In genomic region chr2:172095905-172096660, GRCh38 we compare ENCODE assay signal across 8 cellular contexts. TPM values are rescaled to one million over a fixed set of nuclear protein-coding genes. Genes with fewer than 3 reads are reported as not detected.
A peak's percentile ranks its signal among the peaks of the same experiment; 100 is the strongest.
DNase-seq lines count a peak whose midpoint lies in the region; ATAC-seq and TF ChIP-seq lines count a peak whose summit lies in the region.

No MANE protein-coding gene starts in this region.

- peaks cover 28 to 100% (median 100%) of the 10 kb centered on the region in 45 donors for H3K27me3 ChIP-seq in dorsolateral prefrontal cortex

- intact Hi-C loops in dorsolateral prefrontal cortex (cut with DNase I), result loop anchor here in 1 of 2 donors (5.0 kb wide), 1 partner anchor 94 kb away; no protein-coding TSS in a partner anchor
- intact Hi-C loops in posterior vena cava (cut with DNase I), result no loop called here

- no peak for TF ChIP-seq CTCF in dorsolateral prefrontal cortex (IDR thresholded peaks at IDR 0.05 in 54 of 56, conservative IDR thresholded peaks at IDR 0.05 in 2 of 56; ENCODE audit: low read depth in 1 of 56, partially characterized antibody in 56 of 56)

- peak overlapping the region in 57 of 59 donors; percentile 8 to 73 (median 44) for H3K4me3 ChIP-seq in dorsolateral prefrontal cortex

- ATAC-seq in HG03439 (IDR thresholded peaks at IDR 0.05; ENCODE audit: unreplicated experiment), result no peak

- H3K27ac ChIP-seq in dorsolateral prefrontal cortex, result peak overlapping the region in 19 of 59 donors; percentile 3 to 59 (median 25)

- peak; percentile 78 for DNase-seq in DMS 273 (lab: John Stamatoyannopoulos, UW; ENCODE audit: unreplicated experiment)
- no peak for DNase-seq in DMS 273 treated with DMSO at 0.1 percent for 48 hours (lab: John Stamatoyannopoulos, UW)
- DNase-seq in NCI-H226, result peak; percentile 44
- no peak for DNase-seq in dorsolateral prefrontal cortex
- DNase-seq in posterior vena cava (ENCODE audit: low spot score), result peak; percentile 69
- DNase-seq in T1000 (lab: John Stamatoyannopoulos, UW), result no peak
- DNase-seq in central memory CD4-positive, alpha-beta T cell, result no peak

RNA-seq across cellular contexts. Expression of gene DLX2, which starts 6.6 kb away (rescaled TPM):
- total RNA-seq in dorsolateral prefrontal cortex (1 to 10 TPM in 111 of 120 experiments, under 1 TPM in 9; 0.39 to 4.2 (median 1.8) TPM), posterior vena cava (not detected)

RNA-seq across cellular contexts. Expression of gene DLX1, which starts 10.8 kb away (rescaled TPM):
- 10 to 100 TPM in 53 of 120 experiments, 1 to 10 TPM in 67; 1.5 to 24.3 (median 9.6) TPM for total RNA-seq in dorsolateral prefrontal cortex
- not detected for total RNA-seq in posterior vena cava

Comparison
In these comparisons a context has a peak if more than half of its experiments do, and no peak if none do; other contexts are left out.
1. DNase-seq: peak in DMS 273 (single experiment), NCI-H226 (single experiment) and posterior vena cava (single experiment); none in DMS 273 treated with DMSO at 0.1 percent for 48 hours (single experiment), dorsolateral prefrontal cortex (0 of 10), T1000 (single experiment) and central memory CD4-positive, alpha-beta T cell (single experiment).